In genomic region chr4:132540797-132541196, GRCh38 we compare ENCODE assay signal across 22 cellular contexts.
DNase-seq lines count a peak whose midpoint lies in the region; ATAC-seq and TF ChIP-seq lines count a peak whose summit lies in the region.
"Had no signal": no experiment of that assay in that cellular context is flagged by ENCODE, and none has a peak within 500 bp of the region (broad histone marks: within the 10 kb centered on the region; RNA-seq: fewer than 3 reads in every experiment).

No MANE protein-coding gene starts in this region.

- peaks cover 24% of the 10 kb centered on the region; the same call in 1 of the 2 replicates for H3K9me3 ChIP-seq in OCI-LY7 (ENCODE audit: low read length)
- H3K9me3 ChIP-seq: neutrophil, suprapubic skin, uterus had no signal

- no peak overlapping the region for H3K4me2 ChIP-seq in OCI-LY7 (ENCODE audit: low read length)

- H2AFZ ChIP-seq in OCI-LY7 (ENCODE audit: low read length), result peak overlapping the region; percentile 24; the same call in 1 of the 2 replicates

- no peak overlapping the region for H3K27ac ChIP-seq in OCI-LY7 (ENCODE audit: low read depth, low read length, poor library complexity, severe bottlenecking)
- H3K27ac ChIP-seq: C4-2B, neutrophil, suprapubic skin, uterus had no signal

- peak; percentile 86 for DNase-seq in DMS153 (lab: John Stamatoyannopoulos, UW)
- DNase-seq in NCI-H1436 treated with DMSO at 0.1 percent for 48 hours (lab: John Stamatoyannopoulos, UW), result peak; percentile 16
- DNase-seq in NCI-H2196 (lab: John Stamatoyannopoulos, UW; ENCODE audit: unreplicated experiment), result peak; percentile 28
- DNase-seq in OCI-LY7 (ENCODE audit: low spot score), result no peak
- DNase-seq in GM13976 (ENCODE audit: low spot score), result no peak
- DNase-seq in GM19240 (ENCODE audit: insufficient read length, low spot score), result no peak
- DNase-seq: activated CD4-positive, alpha-beta T cell treated with anti-CD3 and anti-CD28 coated beads for 1 hour; activated CD8-positive, alpha-beta memory T cell treated with anti-CD3 and anti-CD28 coated beads for 24 hours; activated naive CD4-positive, alpha-beta T cell treated with anti-CD3 and anti-CD28 coated beads for 36 hours; activated T-cell treated with anti-CD3 and anti-CD28 coated beads, Interleukin-2, amount 50 U/mL, for 72 hours; glutamatergic neuron; HCEC 1CT; kidney glomerular epithelial cell; small intestine; stimulated activated CD4-positive, alpha-beta T cell treated with anti-CD3 and anti-CD28 coated beads, Interleukin-2, amount 100 ng/mL, for 24 hours; uterus had no signal

- H3K9me2 ChIP-seq in OCI-LY7 (ENCODE audit: insufficient read depth, low read length), result no peaks in the 10 kb centered on the region

- no peak for TF ChIP-seq CTCF in OCI-LY7 (conservative IDR thresholded peaks at IDR 0.05; ENCODE audit: low read length)
- no peak for TF ChIP-seq CTCF in GM13976 (IDR thresholded peaks at IDR 0.05; ENCODE audit: borderline replicate concordance, control extremely low read depth, extremely low read depth, insufficient read depth, missing control alignments)

- peaks cover 7% of the 10 kb centered on the region for H3K4me1 ChIP-seq in OCI-LY7 (ENCODE audit: insufficient read depth, low read length, poor library complexity, severe bottlenecking)
- H3K4me1 ChIP-seq: suprapubic skin, uterus had no signal

- H3K4me3 ChIP-seq in OCI-LY7 (ENCODE audit: low read depth, low read length, poor library complexity, severe bottlenecking), result no peak overlapping the region
- H3K4me3 ChIP-seq: suprapubic skin, uterus had no signal

- CTCF ChIA-PET in OCI-LY7 (lab: Charles Lee; ENCODE audit: unreplicated experiment), result no interaction called here

- no peaks in the 10 kb centered on the region for H3K79me2 ChIP-seq in OCI-LY7 (ENCODE audit: insufficient read depth, low read depth, low read length)

- intact Hi-C loops in OCI-LY7 (cut with micrococcal nuclease; ENCODE audit: unreplicated experiment), result no loop called here

- H4K20me1 ChIP-seq in OCI-LY7 (ENCODE audit: insufficient read depth, low read length), result no peaks in the 10 kb centered on the region

- no TSS peak for BruUV-seq in OCI-LY7 (replicated peaks; lab: Mats Ljungman, UMichigan)

- in situ Hi-C loops in GM13976 (cut with MboI; ENCODE audit: low sequenced_read_pairs, unreplicated experiment), result no loop called here

- POLR2A ChIA-PET in OCI-LY7 (lab: Charles Lee), result no interaction called here

- ATAC-seq in GM19351 (IDR thresholded peaks at IDR 0.05; ENCODE audit: unreplicated experiment), result no peak
- no peak for ATAC-seq in GM19467 (IDR thresholded peaks at IDR 0.05; ENCODE audit: unreplicated experiment)
- ATAC-seq: activated T-cell treated with anti-CD3 and anti-CD28 coated beads, Interleukin-2, amount 50 U/mL, for 72 hours; stimulated activated effector memory CD8-positive, alpha-beta T cell treated with anti-CD3 and anti-CD28 coated beads, Interleukin-12 subunit alpha, Interleukin-12 subunit beta, amount 100 ng/mL, for 72 hours had no signal

- H3K36me3 ChIP-seq in OCI-LY7 (ENCODE audit: insufficient read depth, low read length), result peaks cover 3% of the 10 kb centered on the region; the same call in 1 of the 2 replicates
- H3K36me3 ChIP-seq: neutrophil, suprapubic skin, uterus had no signal

Comparison
In these comparisons a context has a peak if more than half of its experiments do, and no peak if none do; other contexts are left out.
1. DNase-seq: peak in DMS153 (single experiment), NCI-H1436 treated with DMSO at 0.1 percent for 48 hours (single experiment) and NCI-H2196 (single experiment); none in OCI-LY7 (single experiment), GM13976 (single experiment) and GM19240 (single experiment).